8 cellular contexts compared by ENCODE assay signal in the genomic region with DNA sequence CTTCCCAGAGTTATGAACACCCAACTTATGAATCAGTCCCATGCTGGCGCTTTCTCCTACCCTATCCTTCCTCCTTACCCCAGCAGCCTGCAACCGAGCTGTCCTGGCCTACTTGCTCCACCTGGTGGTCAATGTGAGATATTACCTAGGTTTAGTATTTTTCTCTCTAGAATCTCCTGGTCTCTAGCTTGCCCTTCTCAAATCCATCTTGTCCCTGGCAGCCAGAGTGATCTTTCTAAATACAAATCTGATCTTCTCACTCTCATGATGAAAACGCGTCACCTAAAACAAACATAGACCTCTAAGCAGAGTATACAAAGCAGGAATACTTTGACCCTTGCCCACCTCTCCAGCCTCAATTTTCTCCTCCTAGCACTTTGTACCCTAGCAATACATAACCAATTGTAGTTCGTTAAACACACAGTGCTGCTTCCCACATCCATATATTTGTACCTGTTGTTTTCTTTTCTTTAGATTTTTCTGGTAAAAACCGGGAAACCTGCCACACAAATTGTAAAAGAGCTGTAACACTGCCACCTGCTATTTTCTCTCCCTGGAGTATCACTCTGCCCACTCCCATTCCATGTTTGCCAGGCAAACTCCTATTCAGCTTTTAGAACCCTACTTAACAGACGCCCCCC. TPM values are rescaled to one million over a fixed set of nuclear protein-coding genes. Genes with fewer than 3 reads are reported as not detected.
A peak's percentile ranks its signal among the peaks of the same experiment; 100 is the strongest.
DNase-seq lines count a peak whose midpoint lies in the region; ATAC-seq and TF ChIP-seq lines count a peak whose summit lies in the region.

No MANE protein-coding gene starts in this region.

- no peak overlapping the region for H3K4me3 ChIP-seq in NB4 (ENCODE audit: low read depth, low read length)
- H3K4me3 ChIP-seq in WERI-Rb-1 (ENCODE audit: low read depth, low read length): no peak overlapping the region
- no peak overlapping the region for H3K4me3 ChIP-seq in liver (ENCODE audit: low read depth in 1 of 3, low read length in 3 of 3)

- ATAC-seq in GM19023 (IDR thresholded peaks at IDR 0.05; ENCODE audit: unreplicated experiment): peak; percentile 60
- ATAC-seq in stimulated activated naive CD8-positive, alpha-beta T cell treated with anti-CD3 and anti-CD28 coated beads, Interleukin-15, Interleukin-2, amounts not matched to agents 100 U/mL and 50 U/mL, for 24 hours: peak; percentile 66

- TF ChIP-seq POLR2A in NB4 (IDR thresholded peaks at IDR 0.05; ENCODE audit: extremely low read depth, insufficient read length): no peak

- H3K4me1 ChIP-seq in liver (ENCODE audit: control insufficient read depth in 4 of 4, insufficient read depth in 4 of 4, low read length in 3 of 4): peaks cover 0 to 25% (median 16%) of the 10 kb centered on the region in 4 donors

- 15% methylated on average over 7 of the region's 7 CpGs for WGBS in liver

- H3K36me3 ChIP-seq in WERI-Rb-1: no peaks in the 10 kb centered on the region
- H3K36me3 ChIP-seq in liver (ENCODE audit: control insufficient read depth in 4 of 4, insufficient read depth in 3 of 4, low read depth in 1 of 4, low read length in 3 of 4): no peaks in the 10 kb centered on the region

- H3K9me3 ChIP-seq in WERI-Rb-1 (ENCODE audit: severe bottlenecking) (peaks cover 3% of the 10 kb centered on the region), liver (ENCODE audit: control insufficient read depth in 4 of 4, low read length in 3 of 4) (no peaks in the 10 kb centered on the region)

- H3K27ac ChIP-seq in WERI-Rb-1: no peak overlapping the region
- H3K27ac ChIP-seq in liver (ENCODE audit: low read depth in 1 of 2, low read length in 2 of 2): peak overlapping the region; percentile 23 to 39

- peak; percentile 98 for TF ChIP-seq RAD21 in liver (IDR thresholded peaks at IDR 0.05)

- TF ChIP-seq CTCF in NB4 (IDR thresholded peaks at IDR 0.05; ENCODE audit: low read depth, low read length) (peak; percentile 79), WERI-Rb-1 (IDR thresholded peaks at IDR 0.05; ENCODE audit: low read depth, low read length) (peak; percentile 59), liver (IDR thresholded peaks at IDR 0.05; ENCODE audit: low read depth, low read length, missing input control) (peak; percentile 93)

- DNase-seq in AG08396 (ENCODE audit: low spot score) (peak; percentile 60), NB4 (ENCODE audit: low read depth) (peak; percentile 69), WERI-Rb-1 (peak; percentile 48), NCI-H446 treated with DMSO at 0.1 percent for 48 hours (lab: John Stamatoyannopoulos, UW) (no peak)
- DNase-seq in central memory CD4-positive, alpha-beta T cell: peak; percentile 55
- DNase-seq in stimulated activated naive CD8-positive, alpha-beta T cell treated with anti-CD3 and anti-CD28 coated beads, Interleukin-15, Interleukin-2, amounts not matched to agents 100 U/mL and 50 U/mL, for 24 hours: peak; percentile 52

- H3K9ac ChIP-seq in liver (ENCODE audit: low read depth in 1 of 2, low read length in 2 of 2): peak overlapping the region in 1 of 2 donors; percentile 48

- H3K27me3 ChIP-seq in WERI-Rb-1 (ENCODE audit: insufficient read depth, low read depth, severe bottlenecking) (no peaks in the 10 kb centered on the region), liver (ENCODE audit: control insufficient read depth in 4 of 4, insufficient read depth in 4 of 4, low read length in 3 of 4) (no peaks in the 10 kb centered on the region)

TF ChIP-seq in liver, 16 proteins besides CTCF, POLR2A, EP300 and RAD21:
- TF ChIP-seq EGR1 (IDR thresholded peaks at IDR 0.05; ENCODE audit: low read depth in 2 of 2) (peak in 1 of 2 donors; percentile 23), ATF3 (IDR thresholded peaks at IDR 0.05) (no peak), SP1 (IDR thresholded peaks at IDR 0.05) (peak; percentile 96), MAX (IDR thresholded peaks at IDR 0.05) (peak; percentile 48), JUND (IDR thresholded peaks at IDR 0.05) (peak; percentile 14 to 81), FOXA1 (IDR thresholded peaks at IDR 0.05) (peak; percentile 59), NR2F2 (IDR thresholded peaks at IDR 0.05) (no peak), HNF4G (IDR thresholded peaks at IDR 0.05) (peak; percentile 64), YY1 (IDR thresholded peaks at IDR 0.05) (peak; percentile 64), TAF1 (conservative IDR thresholded peaks at IDR 0.05) (no peak), REST (IDR thresholded peaks at IDR 0.05) (peak; percentile 71), ZBTB33 (IDR thresholded peaks at IDR 0.05) (peak; percentile 34), FOXA2 (IDR thresholded peaks at IDR 0.05) (peak; percentile 67), RXRA (IDR thresholded peaks at IDR 0.05) (peak; percentile 37 to 77), HNF4A (conservative IDR thresholded peaks at IDR 0.05) (peak; percentile 91 to 94), GABPA (IDR thresholded peaks at IDR 0.05 in 1 of 2, conservative IDR thresholded peaks at IDR 0.05 in 1 of 2) (no peak)
TF ChIP-seq in liver: peak in this region for 12.

RNA-seq across cellular contexts. Expression of gene TCP11L2, which starts 20.0 kb away (rescaled TPM):
- total RNA-seq in liver: 10 to 100 TPM in 1 of 2 donors, 1 to 10 TPM in 1; 9.2 to 98.1 TPM
- polyA plus RNA-seq in liver: 1 to 10 TPM; 2.5 to 2.6 TPM

RNA-seq across cellular contexts. Expression of gene CKAP4, which starts 34.8 kb away (rescaled TPM):
- total RNA-seq in liver: 10 to 100 TPM; 23.1 to 27.4 TPM
- polyA plus RNA-seq in liver: 10 to 100 TPM; 13.1 to 28.0 TPM
